Comparison of ENCODE assay signal across 19 cellular contexts in the genomic region with DNA sequence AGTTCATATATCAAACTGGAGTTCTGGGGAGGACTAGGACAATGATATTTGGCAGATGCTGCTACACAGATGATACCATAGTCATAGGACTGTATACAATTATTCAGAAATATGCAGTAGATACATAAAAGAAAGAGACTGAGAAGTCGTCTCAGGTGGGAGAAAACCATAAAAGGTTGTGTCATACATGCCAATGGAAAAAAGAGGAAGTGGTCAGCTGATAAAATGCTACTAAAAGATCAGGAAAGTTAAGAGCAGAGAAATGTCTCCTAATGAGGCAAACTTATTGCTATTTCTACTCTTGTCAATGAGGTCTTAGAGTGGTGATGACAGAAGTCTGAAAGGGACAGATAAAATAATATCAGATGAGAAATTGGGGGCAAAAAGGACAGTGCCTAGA.
"Had no signal": no experiment of that assay in that cellular context is flagged by ENCODE, and none has a peak within 500 bp of the region (broad histone marks: within the 10 kb centered on the region; RNA-seq: fewer than 3 reads in every experiment).

No MANE protein-coding gene starts in this region.

- H3K4me2 ChIP-seq: hepatocyte, neural progenitor cell had no signal

- H3K27ac ChIP-seq: dorsolateral prefrontal cortex, hepatocyte, neural progenitor cell, ovary had no signal

- H3K4me1 ChIP-seq: neural progenitor cell had no signal

- ATAC-seq: left colon; left ventricle myocardium superior; natural killer cell treated with Interleukin-12 subunit alpha and Interleukin-12 subunit beta and Interleukin-15 and Interleukin-18, amount 100 ng/mL, for 72 hours; right cardiac atrium had no signal

- H3K4me3 ChIP-seq: dorsolateral prefrontal cortex, hepatocyte, lung, neural progenitor cell, ovary had no signal

- FAIRE-seq: small intestine had no signal

- H3K27me3 ChIP-seq: dorsolateral prefrontal cortex, hepatocyte, neural progenitor cell, ovary had no signal

- H3K9me3 ChIP-seq: ovary had no signal

- DNase-seq: dorsolateral prefrontal cortex; effector CD8-positive, alpha-beta T cell; foreskin melanocyte; head of caudate nucleus; left colon; left ventricle myocardium superior; mesenchymal stem cell; midbrain; nucleus accumbens; ovary; right cardiac atrium; small intestine; stimulated activated CD4-positive, alpha-beta T cell treated with anti-CD3 and anti-CD28 coated beads, Interleukin-12 subunit alpha, Interleukin-12 subunit beta, amount 100 ng/mL, for 4 hours; stimulated activated naive CD4-positive, alpha-beta T cell treated with Interleukin-2 at 50 U/mL for 16 hours; trophoblast cell had no signal

- H3K36me3 ChIP-seq: neural progenitor cell, ovary had no signal

- H3K79me2 ChIP-seq: hepatocyte had no signal

- H3K9ac ChIP-seq: neural progenitor cell had no signal

- H2AFZ ChIP-seq: hepatocyte, neural progenitor cell had no signal
